8 cellular contexts compared by ENCODE assay signal in the genomic region with DNA sequence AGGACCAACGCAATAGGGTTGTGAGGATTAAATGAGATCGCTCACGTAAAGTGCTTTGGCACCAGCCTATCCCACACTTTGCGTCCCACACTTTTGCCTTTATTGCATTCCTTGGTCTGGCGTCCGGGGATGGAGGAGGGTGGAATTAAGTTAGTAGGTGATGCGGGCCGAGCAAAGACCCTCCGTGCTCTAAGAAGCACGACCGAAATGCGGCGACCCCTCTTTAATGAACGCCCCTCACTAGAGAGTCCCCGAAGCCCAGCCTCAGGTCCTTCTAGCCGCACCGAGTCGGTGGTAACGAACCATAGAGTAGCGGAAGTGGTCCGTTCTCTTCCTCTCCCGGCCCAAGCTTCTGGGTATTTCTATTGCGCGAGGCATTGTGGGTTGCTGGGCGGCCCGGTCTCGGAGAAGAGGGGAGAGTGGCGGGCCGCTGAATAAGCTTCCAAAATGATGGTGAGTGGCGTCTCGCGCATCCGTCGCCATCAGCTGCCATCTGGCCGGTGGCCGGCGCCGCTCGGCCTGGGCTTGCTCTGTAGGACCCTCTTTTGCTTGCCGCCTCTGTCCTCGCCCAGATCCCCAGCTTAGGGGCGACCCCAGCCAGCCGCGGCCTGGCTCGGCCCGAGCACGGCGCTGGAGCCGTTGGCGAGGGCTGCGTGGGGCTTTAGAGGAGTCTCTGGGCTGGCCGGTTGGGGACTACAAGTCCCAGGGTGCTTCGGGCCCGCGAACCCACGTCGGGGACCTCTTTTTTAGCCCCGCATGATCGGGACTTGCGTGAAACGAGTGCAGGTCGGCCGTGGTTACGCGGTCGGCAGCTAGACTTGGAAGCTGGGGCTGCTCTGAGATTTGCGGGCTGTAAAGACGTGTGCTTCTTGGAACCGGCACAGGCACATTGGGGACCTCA. TPM values are rescaled to one million over a fixed set of nuclear protein-coding genes. Genes with fewer than 3 reads are reported as not detected.
A peak's percentile ranks its signal among the peaks of the same experiment; 100 is the strongest.
DNase-seq lines count a peak whose midpoint lies in the region; ATAC-seq and TF ChIP-seq lines count a peak whose summit lies in the region.

A gene (plus strand): TSS at position 377 of the 901 bp plus-strand sequence. CDS start 71 bp downstream, at position 448.

- intact Hi-C loops in right lobe of liver (cut with DNase I): no loop called here

- WGBS in right lobe of liver (ENCODE audit: insufficient coverage, low coverage, low lambda C conversion rate, missing lambda C conversion rate): 0% methylated on average over 36 of the region's 69 CpGs

- TF ChIP-seq POLR2A in right lobe of liver (IDR thresholded peaks at IDR 0.05): peak; percentile 80

- H3K4me1 ChIP-seq in right lobe of liver: peaks cover 0 to 17% (median 3%) of the 10 kb centered on the region in 4 donors

- no peak for TF ChIP-seq CTCF in right lobe of liver (IDR thresholded peaks at IDR 0.05)

- H3K27ac ChIP-seq in right lobe of liver: peak within 1 kb of the TSS; percentile 89 to 94 (median 91)

- peak within 1 kb of the TSS; percentile 83 to 94 (median 90) for H3K4me3 ChIP-seq in right lobe of liver

- DNase-seq in CD1c-positive myeloid dendritic cell (ENCODE audit: extremely low spot score) (peak; percentile 94), NCI-H82 (lab: John Stamatoyannopoulos, UW) (peak; percentile 98), dermis microvascular lymphatic vessel endothelial cell (ENCODE audit: low read depth in 2 of 2) (peak; percentile 81 to 95), right lobe of liver (peak; percentile 86 to 93 (median 92))
- DNase-seq in activated CD4-positive, alpha-beta T cell treated with anti-CD3 and anti-CD28 coated beads, Interleukin-2, amount 50 U/mL, for 48 hours: peak; percentile 82 to 86
- peak; percentile 90 for DNase-seq in stimulated activated CD4-positive, alpha-beta T cell treated with anti-CD3 and anti-CD28 coated beads, Interleukin-4, amount 100 ng/mL, for 24 hours

- H3K36me3 ChIP-seq in right lobe of liver: peaks cover 0 to 7% (median 0%) of the 10 kb centered on the region in 4 donors

- no peaks in the 10 kb centered on the region for H3K9me3 ChIP-seq in right lobe of liver

- ATAC-seq in GM19438 (IDR thresholded peaks at IDR 0.05; ENCODE audit: low read depth, unreplicated experiment): peak; percentile 57
- ATAC-seq in HG03571 (IDR thresholded peaks at IDR 0.05; ENCODE audit: unreplicated experiment): peak; percentile 55
- ATAC-seq in right lobe of liver: peak; percentile 81 to 84 (median 81)

- H3K27me3 ChIP-seq in right lobe of liver: no peaks in the 10 kb centered on the region

RNA-seq across cellular contexts. Expression of the gene that starts here (rescaled TPM):
- total RNA-seq in dermis microvascular lymphatic vessel endothelial cell: 347 and 408 TPM in 2 replicates
- 100 to 1,000 TPM in 3 of 6 experiments, 10 to 100 TPM in 3; 83.5 to 131 (median 99.4) TPM for total RNA-seq in right lobe of liver

Comparison
In these comparisons a context has a peak if more than half of its experiments do, and no peak if none do; other contexts are left out.
1. Peak in every context shown above with its lines: DNase-seq, ATAC-seq, H3K4me3 ChIP-seq and H3K27ac ChIP-seq.